ENCODE assay signal across 1 cellular context in genomic region chr6:137928286-137928685, GRCh38.
TF ChIP-seq lines count a peak whose summit lies in the region.

No MANE protein-coding gene starts in this region.

TF ChIP-seq in K562, 482 proteins besides CTCF, POLR2A, EP300 and RAD21 (continued from another document and continues in another):
- TF ChIP-seq SFPQ (IDR thresholded peaks at IDR 0.05; ENCODE audit: low read depth, low read length): no peak
- TF ChIP-seq PBX2 (CRISPR knock-in tag; IDR thresholded peaks at IDR 0.05; ENCODE audit: low read depth): no peak
- TF ChIP-seq PBX2 (tag; conservative IDR thresholded peaks at IDR 0.05; ENCODE audit: low read depth): peak; percentile 9; the same call in 1 of the 2 replicates
- no peak for TF ChIP-seq HIVEP1 (CRISPR knock-in tag; IDR thresholded peaks at IDR 0.05)
- no peak for TF ChIP-seq SIRT6 (IDR thresholded peaks at IDR 0.05; ENCODE audit: low read depth, low read length)
- no peak for TF ChIP-seq ARID3A (IDR thresholded peaks at IDR 0.05; ENCODE audit: borderline replicate concordance, low read depth, low read length)
- no peak for TF ChIP-seq TAF15 (IDR thresholded peaks at IDR 0.05; ENCODE audit: low read depth, low read length)
- no peak for TF ChIP-seq THAP12 (CRISPR knock-in tag; IDR thresholded peaks at IDR 0.05)
- TF ChIP-seq ZFP91 (CRISPR knock-in tag; IDR thresholded peaks at IDR 0.05): no peak
- TF ChIP-seq ZNF668 (CRISPR knock-in tag; IDR thresholded peaks at IDR 0.05): 0 out of 2 replicates have a peak, but pooled peaks have one; percentile 17
- no peak for TF ChIP-seq PCBP1 (IDR thresholded peaks at IDR 0.05; ENCODE audit: low read depth, low read length, poor library complexity, severe bottlenecking)
- no peak for TF ChIP-seq PURB (CRISPR knock-in tag; IDR thresholded peaks at IDR 0.05; ENCODE audit: low read depth)
- no peak for TF ChIP-seq GATA2 (CRISPR knock-in tag; IDR thresholded peaks at IDR 0.05)
- TF ChIP-seq ARNT (IDR thresholded peaks at IDR 0.05): no peak
- no peak for TF ChIP-seq ZNF589 (CRISPR knock-in tag; IDR thresholded peaks at IDR 0.05; ENCODE audit: low read depth)
- no peak for TF ChIP-seq ZNF3 (CRISPR knock-in tag; IDR thresholded peaks at IDR 0.05)
- TF ChIP-seq TBL1XR1 (IDR thresholded peaks at IDR 0.05; ENCODE audit: low read length in 2 of 2): no peak
- no peak for TF ChIP-seq MED1 (CRISPR knock-in tag; IDR thresholded peaks at IDR 0.05; ENCODE audit: borderline replicate concordance)
- TF ChIP-seq POLR3A (IDR thresholded peaks at IDR 0.05; ENCODE audit: borderline replicate concordance, extremely low read depth, insufficient read depth, insufficient read length): no peak
- TF ChIP-seq TCF3 (CRISPR knock-in tag; IDR thresholded peaks at IDR 0.05): 0 out of 2 replicates have a peak, but pooled peaks have one; percentile 5
- no peak for TF ChIP-seq MTA2 (IDR thresholded peaks at IDR 0.05; ENCODE audit: low read depth)
- TF ChIP-seq MXI1 (IDR thresholded peaks at IDR 0.05; ENCODE audit: low read depth, low read length): no peak
- TF ChIP-seq SPI1 (IDR thresholded peaks at IDR 0.05; ENCODE audit: borderline replicate concordance, low read depth, low read length): 0 out of 2 replicates have a peak, but pooled peaks have one; percentile 21
- TF ChIP-seq RREB1 (CRISPR knock-in tag; IDR thresholded peaks at IDR 0.05): no peak
- no peak for TF ChIP-seq XRCC3 (IDR thresholded peaks at IDR 0.05)
- no peak for TF ChIP-seq ETV5 (CRISPR knock-in tag; IDR thresholded peaks at IDR 0.05; ENCODE audit: low read depth)
- TF ChIP-seq TCF7L2 (IDR thresholded peaks at IDR 0.05; ENCODE audit: low read depth, low read length): no peak
- no peak for TF ChIP-seq ZNF197 (CRISPR knock-in tag; IDR thresholded peaks at IDR 0.05; ENCODE audit: low read depth)
- no peak for TF ChIP-seq TAF9B (IDR thresholded peaks at IDR 0.05; ENCODE audit: partially characterized antibody)
- no peak for TF ChIP-seq HLTF (IDR thresholded peaks at IDR 0.05)
- TF ChIP-seq NCOR1 (IDR thresholded peaks at IDR 0.05): no peak
- 0 out of 4 replicates have a peak, but pooled peaks of 1 of the 2 experiments have one; percentile 41 for TF ChIP-seq UBTF (IDR thresholded peaks at IDR 0.05; ENCODE audit: borderline replicate concordance in 1 of 2, low read depth in 2 of 2, low read length in 2 of 2)
- no peak for TF ChIP-seq TBP (optimal IDR thresholded peaks at IDR 0.05; ENCODE audit: low read depth, low read length)
- peak; percentile 7; the same call in 1 of the 2 replicates for TF ChIP-seq NFIC (IDR thresholded peaks at IDR 0.05)
- no peak for TF ChIP-seq RNF219 (CRISPR knock-in tag; IDR thresholded peaks at IDR 0.05)
- no peak for TF ChIP-seq ZNF655 (CRISPR knock-in tag; IDR thresholded peaks at IDR 0.05)
- TF ChIP-seq ESRRA (IDR thresholded peaks at IDR 0.05; ENCODE audit: borderline replicate concordance, low read depth): no peak
